Comparison of ENCODE assay signal across 8 cellular contexts in the genomic region with DNA sequence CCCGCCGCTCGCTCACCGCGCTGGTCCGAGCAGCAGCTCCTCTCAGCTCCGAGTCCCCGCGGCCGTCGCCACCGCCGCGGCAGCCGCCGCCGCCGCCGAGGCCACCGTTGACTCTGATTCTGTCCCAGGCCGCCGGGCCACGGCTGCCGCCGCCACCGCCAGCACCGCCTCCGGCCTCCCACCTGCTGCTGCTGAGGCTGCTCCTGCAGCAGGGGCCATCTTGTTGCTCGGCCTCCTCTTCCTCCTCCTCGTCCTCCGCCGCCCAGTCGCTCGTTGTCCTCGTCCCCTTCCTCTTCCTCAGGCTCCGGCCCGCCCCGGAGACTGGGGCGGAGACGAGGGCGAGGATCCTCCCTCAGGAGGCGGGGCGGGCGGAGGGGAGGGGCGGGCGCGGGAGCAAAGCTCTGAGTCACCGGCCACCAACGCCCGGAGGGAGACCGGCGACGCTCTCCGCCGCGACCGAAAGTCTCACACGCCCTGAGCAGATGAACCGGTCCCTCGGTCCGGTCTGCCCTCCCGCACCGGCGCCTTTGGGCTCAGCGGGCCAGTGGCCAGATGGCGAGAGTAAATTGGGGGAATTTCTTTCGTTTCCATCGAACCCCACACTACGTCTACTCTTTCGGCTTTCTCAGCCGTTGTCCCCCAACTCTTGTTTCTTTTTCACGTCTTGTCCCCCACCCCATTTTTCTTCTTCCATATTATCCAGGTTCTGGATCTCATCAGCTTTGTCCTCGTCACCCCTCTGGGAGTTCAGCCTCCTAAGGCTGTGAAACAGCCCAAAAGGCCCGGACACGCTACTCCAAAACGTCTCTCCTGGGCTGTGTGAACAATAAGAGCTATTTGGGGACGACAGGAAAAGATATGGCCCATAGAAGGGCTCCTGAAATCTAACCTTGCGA. TPM values are rescaled to one million over a fixed set of nuclear protein-coding genes. Genes with fewer than 3 reads are reported as not detected.
DNase-seq lines count a peak whose midpoint lies in the region; ATAC-seq and TF ChIP-seq lines count a peak whose summit lies in the region.

RC3H1 (minus strand) TSS at position 278 of the 896 bp plus-strand sequence. CDS start 29,372 bp downstream, outside the sequence.

- H3K36me3 Mint-ChIP-seq in HFFc6 (ENCODE audit: low read depth) (peaks cover 9% of the 10 kb centered on the region), osteocyte (ENCODE audit: unreplicated experiment) (peaks cover 3% of the 10 kb centered on the region)
- peaks cover 16 to 21% of the 10 kb centered on the region in 2 donors for H3K36me3 Mint-ChIP-seq in activated naive CD4-positive, alpha-beta T cell treated with anti-CD3 and anti-CD28 coated beads, Interleukin-2, amount 50 U/mL, for 72 hours

- H3K27ac Mint-ChIP-seq in HFFc6 (peak within 1 kb of the TSS; percentile 98), osteocyte (ENCODE audit: unreplicated experiment) (peak within 1 kb of the TSS; percentile 99)
- peak within 1 kb of the TSS; percentile 97 to 99 for H3K27ac Mint-ChIP-seq in activated naive CD4-positive, alpha-beta T cell treated with anti-CD3 and anti-CD28 coated beads, Interleukin-2, amount 50 U/mL, for 72 hours

- peak; percentile 84 for TF ChIP-seq POLR2A in NB4 (IDR thresholded peaks at IDR 0.05; ENCODE audit: extremely low read depth, insufficient read length)

- peak; percentile 93 for ATAC-seq in activated naive CD4-positive, alpha-beta T cell treated with anti-CD3 and anti-CD28 coated beads, Interleukin-2, amount 50 U/mL, for 72 hours
- peak; percentile 92 for ATAC-seq in thoracic aorta (ENCODE audit: insufficient number of reproducible peaks, low FRiP score, low read depth)

- H3K27me3 Mint-ChIP-seq in HFFc6 (ENCODE audit: insufficient read depth), result peaks cover 4% of the 10 kb centered on the region
- no peaks in the 10 kb centered on the region for H3K27me3 Mint-ChIP-seq in osteocyte (ENCODE audit: unreplicated experiment)

- TF ChIP-seq CTCF in HFFc6 (IDR thresholded peaks at IDR 0.05), result no peak
- no peak for TF ChIP-seq CTCF in NB4 (IDR thresholded peaks at IDR 0.05; ENCODE audit: low read depth, low read length)
- no peak for TF ChIP-seq CTCF in osteocyte (IDR thresholded peaks at IDR 0.05)
- no peak for TF ChIP-seq CTCF in thoracic aorta (IDR thresholded peaks at IDR 0.05)

- H3K9me3 ChIP-seq in thoracic aorta, result no peaks in the 10 kb centered on the region

- H3K9me3 Mint-ChIP-seq in HFFc6 (no peaks in the 10 kb centered on the region), osteocyte (ENCODE audit: unreplicated experiment) (no peaks in the 10 kb centered on the region)
- H3K9me3 Mint-ChIP-seq in activated naive CD4-positive, alpha-beta T cell treated with anti-CD3 and anti-CD28 coated beads, Interleukin-2, amount 50 U/mL, for 72 hours, result no peaks in the 10 kb centered on the region

- peaks cover 31 to 41% of the 10 kb centered on the region in 2 donors for H3K4me1 ChIP-seq in thoracic aorta (ENCODE audit: control insufficient read depth in 1 of 2, low read depth in 2 of 2)

- peak within 1 kb of the TSS; percentile 78 to 84 for H3K27ac ChIP-seq in thoracic aorta

- peaks cover 41% of the 10 kb centered on the region for H3K4me1 Mint-ChIP-seq in HFFc6 (ENCODE audit: low read depth)
- peaks cover 45% of the 10 kb centered on the region for H3K4me1 Mint-ChIP-seq in osteocyte (ENCODE audit: unreplicated experiment)

- H3K36me3 ChIP-seq in thoracic aorta, result no peaks in the 10 kb centered on the region

- no peaks in the 10 kb centered on the region for H3K27me3 ChIP-seq in thoracic aorta (replicated peaks; ENCODE audit: insufficient read depth)

- DNase-seq in HFFc6 (peak; percentile 61), NB4 (ENCODE audit: low read depth) (peak; percentile 93), SKM-1 treated with dmso at 0.1 percent for 144 hours (lab: John Stamatoyannopoulos, UW; ENCODE audit: unreplicated experiment) (peak; percentile 98), glomerular endothelial cell (ENCODE audit: extremely low read depth, low read depth, low spot score) (no peak), osteocyte (ENCODE audit: extremely low spot score, unreplicated experiment) (peak; percentile 91), thoracic aorta (ENCODE audit: low spot score) (peak; percentile 51)
- peak; percentile 87 to 90 for DNase-seq in activated naive CD4-positive, alpha-beta T cell treated with anti-CD3 and anti-CD28 coated beads, Interleukin-2, amount 50 U/mL, for 72 hours (ENCODE audit: low spot score in 2 of 2)

- H3K4me3 ChIP-seq in GM08714 (ENCODE audit: low read length) (peak within 1 kb of the TSS; percentile 92), NB4 (ENCODE audit: low read depth, low read length) (peak within 1 kb of the TSS; percentile 91), thoracic aorta (peak within 1 kb of the TSS; percentile 76)

- H3K4me3 Mint-ChIP-seq in HFFc6 (peak within 1 kb of the TSS; percentile 97), osteocyte (ENCODE audit: unreplicated experiment) (peak within 1 kb of the TSS; percentile 95)

RNA-seq across cellular contexts. Expression of gene RC3H1, which starts in this region (rescaled TPM):
- total RNA-seq in HFFc6 (2021; fragmentation: NEBNext Ultra II Directional; extraction: Animal tissue kit (Norgen Biotek cat#: 25700)), result 10 to 100 TPM; 21.9 to 28.2 (median 23.3) TPM
- total RNA-seq in activated naive CD4-positive, alpha-beta T cell treated with anti-CD3 and anti-CD28 coated beads, Interleukin-2, amount 50 U/mL, for 72 hours, result 10 to 100 TPM; 27.4 to 50.1 TPM
- total RNA-seq in glomerular endothelial cell, result 14.5 and 22.8 TPM in 2 replicates
- 32.9 and 33.6 TPM in 2 replicates for total RNA-seq in osteocyte
- total RNA-seq in thoracic aorta, result 10 to 100 TPM; 25.3 to 41.5 TPM
